18 cellular contexts compared by ENCODE assay signal in the genomic region with DNA sequence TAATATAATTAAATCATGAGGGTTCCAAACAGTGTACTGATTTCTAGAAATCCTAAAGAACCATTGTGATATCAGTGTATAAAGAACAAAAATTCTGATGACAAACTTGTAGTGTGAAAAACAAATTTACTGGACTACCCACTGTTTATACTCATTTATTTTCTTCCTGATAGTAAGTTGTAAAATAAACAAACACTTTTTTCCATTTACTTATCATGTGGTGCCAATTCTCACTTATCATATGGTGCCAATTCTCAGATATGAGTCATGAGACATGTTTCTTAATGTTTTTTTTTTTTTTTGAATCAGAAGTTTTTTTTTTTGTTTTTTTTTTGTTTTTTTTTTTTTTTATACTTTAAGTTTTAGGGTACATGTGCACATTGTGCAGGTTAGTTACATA.
DNase-seq lines count a peak whose midpoint lies in the region; ATAC-seq, FAIRE-seq and TF ChIP-seq lines count a peak whose summit lies in the region.
"Had no signal": no experiment of that assay in that cellular context is flagged by ENCODE, and none has a peak within 500 bp of the region (broad histone marks: within the 10 kb centered on the region; RNA-seq: fewer than 3 reads in every experiment).

No MANE protein-coding gene starts in this region.

- no peak overlapping the region for H3K4me3 Mint-ChIP-seq in MCF 10A (ENCODE audit: unreplicated experiment)
- H3K4me3 Mint-ChIP-seq: CD8-positive, alpha-beta memory T cell had no signal

- no peak overlapping the region for H2AFZ ChIP-seq in mammary epithelial cell (ENCODE audit: low read depth, low read length)
- H2AFZ ChIP-seq in K562 (ENCODE audit: low read depth, low read length): no peak overlapping the region
- no peak overlapping the region for H2AFZ ChIP-seq in PC-9

- no peak for FAIRE-seq in K562 (lab: Jason Lieb, UNC)
- no peak for FAIRE-seq in GM19239 (lab: Jason Lieb, UNC)
- FAIRE-seq: D721Med, GM12892 had no signal

- no peak for TF ChIP-seq RAD21 in K562 (CRISPR knock-in tag; conservative IDR thresholded peaks at IDR 0.05 in 1 of 2, IDR thresholded peaks at IDR 0.05 in 1 of 2)

- no peak overlapping the region for H3K27ac ChIP-seq in mammary epithelial cell (ENCODE audit: insufficient read depth, low read depth, low read length)
- H3K27ac ChIP-seq in K562 (ENCODE audit: extremely low read depth, low read depth, low read length): no peak overlapping the region
- H3K27ac ChIP-seq in PC-9: no peak overlapping the region
- H3K27ac ChIP-seq: BLaER1 treated with 17β-estradiol and CSF1 and Interleukin-3, amounts not matched to agents 10 nM and 100 nM; SJSA1 had no signal

- ATAC-seq in K562: no peak

- H3K9ac ChIP-seq in mammary epithelial cell (ENCODE audit: insufficient read depth, low read length): no peak overlapping the region
- no peak overlapping the region for H3K9ac ChIP-seq in K562 (ENCODE audit: insufficient read depth in 1 of 2, low read depth in 2 of 2, low read length in 2 of 2)
- H3K9ac ChIP-seq: BLaER1 treated with 17β-estradiol and CSF1 and Interleukin-3, amounts not matched to agents 10 nM and 100 nM had no signal

- no peaks in the 10 kb centered on the region for H3K9me1 ChIP-seq in K562 (ENCODE audit: control insufficient read depth, insufficient read depth, low read length)

- DNase-seq in MCF 10A (ENCODE audit: unreplicated experiment) (peak; percentile 46), mammary epithelial cell (no peak), K562 (ENCODE audit: extremely low read depth in 1 of 4, low spot score in 3 of 4) (no peak), fibroblast of mammary gland (ENCODE audit: low read depth) (peak; percentile 38), PC-9 (no peak), GM19239 (ENCODE audit: insufficient read length, low spot score) (no peak)
- DNase-seq in stimulated activated CD4-positive, alpha-beta T cell treated with anti-CD3 and anti-CD28 coated beads, Interleukin-2, amount 100 ng/mL, for 48 hours: no peak
- no peak for DNase-seq in activated effector memory CD4-positive, alpha-beta T cell treated with Interleukin-2 at 50 U/mL for 16 hours
- DNase-seq: CD8-positive, alpha-beta memory T cell; NCI-H1105 treated with DMSO at 0.1 percent for 48 hours; NCI-H187; NCI-H2171 treated with DMSO at 0.1 percent for 48 hours; NCI-H446 treated with DMSO at 0.1 percent for 48 hours; NK-92 treated with Interleukin-12 subunit alpha and Interleukin-12 subunit beta, amount 100 ng/mL, for 24 hours had no signal

- dilution Hi-C loops in mammary epithelial cell (cut with HindIII; ENCODE audit: low sequenced_read_pairs): no loop called here

- no peaks in the 10 kb centered on the region for H3K36me3 Mint-ChIP-seq in MCF 10A (ENCODE audit: insufficient read depth, unreplicated experiment)

- H3K36me3 ChIP-seq in mammary epithelial cell (ENCODE audit: insufficient read depth, low read length) (no peaks in the 10 kb centered on the region), K562 (ENCODE audit: control insufficient read depth, insufficient read depth, low read length) (peaks cover 17% of the 10 kb centered on the region; the same call in 1 of the 3 replicates), PC-9 (ENCODE audit: low read depth) (no peaks in the 10 kb centered on the region)
- H3K36me3 ChIP-seq: BLaER1 treated with 17β-estradiol and CSF1 and Interleukin-3, amounts not matched to agents 10 nM and 100 nM; SJSA1 had no signal

- H3K27me3 Mint-ChIP-seq in MCF 10A (ENCODE audit: insufficient read depth, unreplicated experiment): no peaks in the 10 kb centered on the region

- no peaks in the 10 kb centered on the region for H3K27me3 ChIP-seq in mammary epithelial cell (ENCODE audit: insufficient read depth, low read length)
- H3K27me3 ChIP-seq in K562 (ENCODE audit: control insufficient read depth in 2 of 2, insufficient read depth in 2 of 2, low read length in 2 of 2): no peaks in the 10 kb centered on the region
- no peaks in the 10 kb centered on the region for H3K27me3 ChIP-seq in PC-9 (ENCODE audit: insufficient read depth, low read depth)
- H3K27me3 ChIP-seq: BLaER1 treated with 17β-estradiol and CSF1 and Interleukin-3, amounts not matched to agents 10 nM and 100 nM; SJSA1 had no signal

- no peak for TF ChIP-seq POLR2A in K562 (conservative IDR thresholded peaks at IDR 0.05)

- no peaks in the 10 kb centered on the region for H3K9me2 ChIP-seq in PC-9 (ENCODE audit: insufficient read depth)

- POLR2A ChIA-PET in MCF 10A (lab: Yijun Ruan, JAX): no interaction called here
- POLR2A ChIA-PET in K562 (lab: Yijun Ruan, JAX): no interaction called here
- POLR2A ChIA-PET in PC-9 (lab: Charles Lee; ENCODE audit: unreplicated experiment): no interaction called here

- no peaks in the 10 kb centered on the region for H3K4me1 Mint-ChIP-seq in MCF 10A (ENCODE audit: insufficient read depth, unreplicated experiment)
- H3K4me1 Mint-ChIP-seq: CD8-positive, alpha-beta memory T cell had no signal

- H3K4me2 ChIP-seq in mammary epithelial cell (ENCODE audit: insufficient read depth, low read depth, low read length) (no peak overlapping the region), K562 (ENCODE audit: insufficient read depth, low read length) (no peak overlapping the region), PC-9 (no peak overlapping the region)
- H3K4me2 ChIP-seq: BLaER1 treated with 17β-estradiol and CSF1 and Interleukin-3, amounts not matched to agents 10 nM and 100 nM had no signal

- in situ Hi-C loops in mammary epithelial cell (cut with MboI; ENCODE audit: low sequenced_read_pairs in 2 of 2): no loop called here
- in situ Hi-C loops in K562 (cut with MboI): no loop called here

- BruUV-seq in MCF 10A (replicated peaks; lab: Mats Ljungman, UMichigan) (no TSS peak), mammary epithelial cell (replicated peaks; lab: Mats Ljungman, UMichigan) (no TSS peak), K562 (replicated peaks; lab: Mats Ljungman, UMichigan) (no TSS peak), PC-9 (replicated peaks; lab: Mats Ljungman, UMichigan) (no TSS peak)

- peaks cover 5% of the 10 kb centered on the region for H3K9me3 Mint-ChIP-seq in MCF 10A (ENCODE audit: unreplicated experiment)

- H3K4me3 ChIP-seq in mammary epithelial cell (replicated peaks in 1 of 3; ENCODE audit: insufficient read depth in 1 of 3, low read depth in 2 of 3, low read length in 3 of 3) (no peak overlapping the region), K562 (no peak overlapping the region), fibroblast of mammary gland (ENCODE audit: control insufficient read depth, low read depth, low read length) (no peak overlapping the region), PC-9 (no peak overlapping the region)
- H3K4me3 ChIP-seq: BLaER1 treated with 17β-estradiol and CSF1 and Interleukin-3, amounts not matched to agents 10 nM and 100 nM; SJSA1 had no signal

- intact Hi-C loops in MCF 10A (cut with micrococcal nuclease): no loop called here
- intact Hi-C loops in mammary epithelial cell (cut with micrococcal nuclease): no loop called here
- intact Hi-C loops in K562 (cut with micrococcal nuclease): no loop called here
- intact Hi-C loops in PC-9 (cut with micrococcal nuclease; ENCODE audit: unreplicated experiment): no loop called here

- no peak overlapping the region for H3K27ac Mint-ChIP-seq in MCF 10A (ENCODE audit: low read depth, unreplicated experiment)
- H3K27ac Mint-ChIP-seq: CD8-positive, alpha-beta memory T cell had no signal

- no peaks in the 10 kb centered on the region for H3F3A ChIP-seq in PC-9 (ENCODE audit: insufficient read depth, low read depth)

- H3K9me3 ChIP-seq in mammary epithelial cell (replicated peaks; ENCODE audit: insufficient read depth, low read length) (no peaks in the 10 kb centered on the region), K562 (replicated peaks; ENCODE audit: control insufficient read depth, insufficient read depth, low read depth, low read length) (no peaks in the 10 kb centered on the region), PC-9 (ENCODE audit: insufficient read depth, low read depth) (no peaks in the 10 kb centered on the region)
- H3K9me3 ChIP-seq: SJSA1 had no signal

- no peaks in the 10 kb centered on the region for H3K79me2 ChIP-seq in mammary epithelial cell (ENCODE audit: insufficient read depth, low read length)
- H3K79me2 ChIP-seq in K562 (ENCODE audit: control insufficient read depth, insufficient read depth, low read length): peaks cover 50% of the 10 kb centered on the region
- no peaks in the 10 kb centered on the region for H3K79me2 ChIP-seq in PC-9 (ENCODE audit: low read depth)

- no peaks in the 10 kb centered on the region for H3K4me1 ChIP-seq in mammary epithelial cell (ENCODE audit: insufficient read depth, low read length)
- peaks cover 10 to 21% of the 10 kb centered on the region in 2 experiments; a peak in 4 of 5 replicates for H3K4me1 ChIP-seq in K562 (replicated peaks in 1 of 2; ENCODE audit: control insufficient read depth in 2 of 2, insufficient read depth in 2 of 2, low read length in 2 of 2)
- no peaks in the 10 kb centered on the region for H3K4me1 ChIP-seq in PC-9 (replicated peaks; ENCODE audit: insufficient read depth)
- H3K4me1 ChIP-seq: BLaER1 treated with 17β-estradiol and CSF1 and Interleukin-3, amounts not matched to agents 10 nM and 100 nM; SJSA1 had no signal

- CTCF ChIA-PET in MCF 10A (lab: Yijun Ruan, JAX) (no interaction called here), mammary epithelial cell (lab: Charles Lee; ENCODE audit: low non-redundant PET) (no interaction called here), K562 (lab: Yijun Ruan, JAX; ENCODE audit: low intra/inter-chr PET ratio) (no interaction called here), PC-9 (lab: Charles Lee) (no interaction called here)

- TF ChIP-seq CTCF in MCF 10A (IDR thresholded peaks at IDR 0.05; ENCODE audit: unreplicated experiment): no peak
- no peak for TF ChIP-seq CTCF in mammary epithelial cell (conservative IDR thresholded peaks at IDR 0.05 in 1 of 2, IDR thresholded peaks at IDR 0.05 in 1 of 2; ENCODE audit: extremely low read depth in 1 of 2, insufficient read depth in 1 of 2, low read depth in 1 of 2, low read length in 2 of 2)
- TF ChIP-seq CTCF in K562 (IDR thresholded peaks at IDR 0.05 in 2 of 3, conservative IDR thresholded peaks at IDR 0.05 in 1 of 3; ENCODE audit: insufficient read depth in 2 of 3, low read depth in 1 of 3, low read length in 3 of 3): no peak
- TF ChIP-seq CTCF in fibroblast of mammary gland (conservative IDR thresholded peaks at IDR 0.05; ENCODE audit: control insufficient read depth, insufficient read depth, low read depth, low read length): no peak
- TF ChIP-seq CTCF in PC-9 (conservative IDR thresholded peaks at IDR 0.05): no peak

- no peak for TF ChIP-seq EP300 in K562 (IDR thresholded peaks at IDR 0.05; ENCODE audit: low read length)

- H4K20me1 ChIP-seq in mammary epithelial cell (ENCODE audit: insufficient read depth, low read length) (no peaks in the 10 kb centered on the region), K562 (replicated peaks; ENCODE audit: control insufficient read depth, insufficient read depth, low read length) (no peaks in the 10 kb centered on the region), PC-9 (ENCODE audit: insufficient read depth) (no peaks in the 10 kb centered on the region)
- H4K20me1 ChIP-seq: BLaER1 treated with 17β-estradiol and CSF1 and Interleukin-3, amounts not matched to agents 10 nM and 100 nM had no signal

Comparison
In these comparisons a context has a peak if more than half of its experiments do, and no peak if none do; other contexts are left out.
1. DNase-seq: peak in MCF 10A (single experiment) and fibroblast of mammary gland (single experiment); none in mammary epithelial cell (single experiment), K562 (0 of 4), stimulated activated CD4-positive, alpha-beta T cell treated with anti-CD3 and anti-CD28 coated beads, Interleukin-2, amount 100 ng/mL, for 48 hours (0 of 2), PC-9 (0 of 2), activated effector memory CD4-positive, alpha-beta T cell treated with Interleukin-2 at 50 U/mL for 16 hours (single experiment) and GM19239 (single experiment).